8 cellular contexts compared by ENCODE assay signal in the genomic region with DNA sequence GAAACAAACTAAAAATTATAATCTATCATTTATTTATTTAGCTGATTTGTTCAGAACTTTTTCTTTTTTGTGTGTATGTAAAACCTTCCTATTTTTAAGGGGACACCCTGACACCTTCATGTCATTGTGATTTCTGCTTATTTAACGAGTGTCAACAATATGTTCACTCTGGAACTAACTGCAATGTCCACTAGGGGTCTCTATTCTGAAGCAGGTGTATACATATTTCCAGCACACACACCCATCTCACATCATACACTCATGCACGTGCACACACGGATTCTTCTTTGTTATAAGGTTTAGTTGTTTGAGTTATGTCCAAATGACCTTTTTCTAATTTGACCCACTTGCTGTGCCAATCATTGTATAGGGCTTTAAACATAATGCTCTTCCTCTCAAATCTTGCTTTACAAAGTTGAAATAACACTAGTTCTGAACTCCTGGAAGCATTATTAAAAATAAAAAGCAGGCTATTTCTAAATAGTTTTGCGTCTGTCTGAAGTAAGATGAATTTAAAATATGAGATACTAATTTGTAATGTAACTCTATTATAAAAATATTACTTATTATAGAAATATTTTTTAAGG. TPM values are rescaled to one million over a fixed set of nuclear protein-coding genes. Genes with fewer than 3 reads are reported as not detected.
DNase-seq lines count a peak whose midpoint lies in the region; ATAC-seq and TF ChIP-seq lines count a peak whose summit lies in the region.

No MANE protein-coding gene starts in this region.

- H3K27ac ChIP-seq in foreskin keratinocyte, result no peak overlapping the region

- no peaks in the 10 kb centered on the region for H3K27me3 ChIP-seq in foreskin keratinocyte

- H3K4me3 ChIP-seq in retinal pigment epithelial cell (ENCODE audit: low read length), result no peak overlapping the region

- peak; percentile 98 for ATAC-seq in GM18907 (IDR thresholded peaks at IDR 0.05; ENCODE audit: unreplicated experiment)
- ATAC-seq in HG03045 (IDR thresholded peaks at IDR 0.05; ENCODE audit: unreplicated experiment), result peak; percentile 98
- peak; percentile 93 for ATAC-seq in foreskin keratinocyte

- DNase-seq in COLO829 (ENCODE audit: low spot score) (peak; percentile 52), NCI-H1930 (lab: John Stamatoyannopoulos, UW) (peak; percentile 54 to 58), SW 1271 (lab: John Stamatoyannopoulos, UW) (peak; percentile 61 to 79), foreskin keratinocyte (peak; percentile 28 to 63), retinal pigment epithelial cell (ENCODE audit: low read depth) (no peak), ureter (ENCODE audit: low spot score) (no peak)

- H3K4me1 ChIP-seq in foreskin keratinocyte, result no peaks in the 10 kb centered on the region

- TF ChIP-seq CTCF in foreskin keratinocyte (conservative IDR thresholded peaks at IDR 0.05), result peak; percentile 83
- TF ChIP-seq CTCF in retinal pigment epithelial cell (conservative IDR thresholded peaks at IDR 0.05; ENCODE audit: low read depth, low read length), result peak; percentile 83

RNA-seq across cellular contexts. Expression of a gene that starts 15.5 kb away (rescaled TPM):
- total RNA-seq in foreskin keratinocyte (20.8 and 22.3 TPM in 2 replicates), ureter (1.7 TPM)
- polyA plus RNA-seq in foreskin keratinocyte, result 4.2 and 5.0 TPM in 2 replicates

Comparison
In these comparisons a context has a peak if more than half of its experiments do, and no peak if none do; other contexts are left out.
1. DNase-seq: peak in COLO829 (single experiment), NCI-H1930 (2 of 2), SW 1271 (2 of 2) and foreskin keratinocyte (2 of 2); none in retinal pigment epithelial cell (single experiment) and ureter (single experiment).
2. Peak in every context shown above with its lines, with median percentiles within 50 percentile points of each other: ATAC-seq.